ENCODE assay signal across 1 cellular context in the genomic region with DNA sequence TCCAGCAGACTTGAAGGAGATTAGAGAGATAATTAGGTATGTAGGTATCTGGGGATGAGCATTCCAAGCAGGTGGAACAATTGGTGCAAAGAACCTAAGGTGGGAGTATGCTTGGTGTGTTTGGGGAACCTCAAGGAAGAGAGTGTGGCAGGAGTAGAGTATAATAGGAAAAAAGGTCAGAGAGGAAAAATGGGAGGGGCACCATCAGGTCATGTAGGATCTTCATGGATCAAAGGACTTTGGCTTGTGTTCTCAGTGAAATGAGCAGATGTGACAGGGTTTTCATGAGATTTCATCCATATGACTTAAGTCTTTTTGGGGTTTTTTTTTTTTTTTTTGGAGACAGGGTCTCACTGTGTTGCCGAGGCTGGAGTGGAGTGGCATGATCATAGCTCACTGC.
TF ChIP-seq lines count a peak whose summit lies in the region.

No MANE protein-coding gene starts in this region.

TF ChIP-seq in K562, 482 proteins besides CTCF, POLR2A, EP300 and RAD21:
- TF ChIP-seq, protein P1, sequence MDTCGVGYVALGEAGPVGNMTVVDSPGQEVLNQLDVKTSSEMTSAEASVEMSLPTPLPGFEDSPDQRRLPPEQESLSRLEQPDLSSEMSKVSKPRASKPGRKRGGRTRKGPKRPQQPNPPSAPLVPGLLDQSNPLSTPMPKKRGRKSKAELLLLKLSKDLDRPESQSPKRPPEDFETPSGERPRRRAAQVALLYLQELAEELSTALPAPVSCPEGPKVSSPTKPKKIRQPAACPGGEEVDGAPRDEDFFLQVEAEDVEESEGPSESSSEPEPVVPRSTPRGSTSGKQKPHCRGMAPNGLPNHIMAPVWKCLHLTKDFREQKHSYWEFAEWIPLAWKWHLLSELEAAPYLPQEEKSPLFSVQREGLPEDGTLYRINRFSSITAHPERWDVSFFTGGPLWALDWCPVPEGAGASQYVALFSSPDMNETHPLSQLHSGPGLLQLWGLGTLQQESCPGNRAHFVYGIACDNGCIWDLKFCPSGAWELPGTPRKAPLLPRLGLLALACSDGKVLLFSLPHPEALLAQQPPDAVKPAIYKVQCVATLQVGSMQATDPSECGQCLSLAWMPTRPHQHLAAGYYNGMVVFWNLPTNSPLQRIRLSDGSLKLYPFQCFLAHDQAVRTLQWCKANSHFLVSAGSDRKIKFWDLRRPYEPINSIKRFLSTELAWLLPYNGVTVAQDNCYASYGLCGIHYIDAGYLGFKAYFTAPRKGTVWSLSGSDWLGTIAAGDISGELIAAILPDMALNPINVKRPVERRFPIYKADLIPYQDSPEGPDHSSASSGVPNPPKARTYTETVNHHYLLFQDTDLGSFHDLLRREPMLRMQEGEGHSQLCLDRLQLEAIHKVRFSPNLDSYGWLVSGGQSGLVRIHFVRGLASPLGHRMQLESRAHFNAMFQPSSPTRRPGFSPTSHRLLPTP (IDR thresholded peaks at IDR 0.05; ENCODE audit: borderline replicate concordance, extremely low read depth, insufficient read length): no peak
- TF ChIP-seq, protein P2, sequence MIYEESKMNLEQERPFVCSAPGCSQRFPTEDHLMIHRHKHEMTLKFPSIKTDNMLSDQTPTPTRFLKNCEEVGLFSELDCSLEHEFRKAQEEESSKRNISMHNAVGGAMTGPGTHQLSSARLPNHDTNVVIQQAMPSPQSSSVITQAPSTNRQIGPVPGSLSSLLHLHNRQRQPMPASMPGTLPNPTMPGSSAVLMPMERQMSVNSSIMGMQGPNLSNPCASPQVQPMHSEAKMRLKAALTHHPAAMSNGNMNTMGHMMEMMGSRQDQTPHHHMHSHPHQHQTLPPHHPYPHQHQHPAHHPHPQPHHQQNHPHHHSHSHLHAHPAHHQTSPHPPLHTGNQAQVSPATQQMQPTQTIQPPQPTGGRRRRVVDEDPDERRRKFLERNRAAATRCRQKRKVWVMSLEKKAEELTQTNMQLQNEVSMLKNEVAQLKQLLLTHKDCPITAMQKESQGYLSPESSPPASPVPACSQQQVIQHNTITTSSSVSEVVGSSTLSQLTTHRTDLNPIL (CRISPR knock-in tag; IDR thresholded peaks at IDR 0.05): no peak
- TF ChIP-seq ETV5 (CRISPR knock-in tag; IDR thresholded peaks at IDR 0.05; ENCODE audit: low read depth): no peak
- no peak for TF ChIP-seq ZNF274 (IDR thresholded peaks at IDR 0.05; ENCODE audit: borderline replicate concordance, low read depth, low read length)
- no peak for TF ChIP-seq TGIF2 (CRISPR knock-in tag; IDR thresholded peaks at IDR 0.05)
- no peak for TF ChIP-seq ZNF586 (CRISPR knock-in tag; conservative IDR thresholded peaks at IDR 0.05)
- TF ChIP-seq, protein P3, sequence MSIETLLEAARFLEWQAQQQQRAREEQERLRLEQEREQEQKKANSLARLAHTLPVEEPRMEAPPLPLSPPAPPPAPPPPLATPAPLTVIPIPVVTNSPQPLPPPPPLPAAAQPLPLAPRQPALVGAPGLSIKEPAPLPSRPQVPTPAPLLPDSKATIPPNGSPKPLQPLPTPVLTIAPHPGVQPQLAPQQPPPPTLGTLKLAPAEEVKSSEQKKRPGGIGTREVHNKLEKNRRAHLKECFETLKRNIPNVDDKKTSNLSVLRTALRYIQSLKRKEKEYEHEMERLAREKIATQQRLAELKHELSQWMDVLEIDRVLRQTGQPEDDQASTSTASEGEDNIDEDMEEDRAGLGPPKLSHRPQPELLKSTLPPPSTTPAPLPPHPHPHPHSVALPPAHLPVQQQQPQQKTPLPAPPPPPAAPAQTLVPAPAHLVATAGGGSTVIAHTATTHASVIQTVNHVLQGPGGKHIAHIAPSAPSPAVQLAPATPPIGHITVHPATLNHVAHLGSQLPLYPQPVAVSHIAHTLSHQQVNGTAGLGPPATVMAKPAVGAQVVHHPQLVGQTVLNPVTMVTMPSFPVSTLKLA (conservative IDR thresholded peaks at IDR 0.05): no peak
- TF ChIP-seq POLR3A (IDR thresholded peaks at IDR 0.05; ENCODE audit: borderline replicate concordance, extremely low read depth, insufficient read depth, insufficient read length): no peak
- no peak for TF ChIP-seq BRF1 (IDR thresholded peaks at IDR 0.05; ENCODE audit: borderline replicate concordance, extremely low read depth, insufficient read length)
- TF ChIP-seq ZNF431 (CRISPR knock-in tag; IDR thresholded peaks at IDR 0.05): no peak
- no peak for TF ChIP-seq TEAD4 (IDR thresholded peaks at IDR 0.05; ENCODE audit: low read length)
- no peak for TF ChIP-seq TEAD4 (CRISPR knock-in tag; IDR thresholded peaks at IDR 0.05; ENCODE audit: borderline replicate concordance)
- TF ChIP-seq PYGO2 (tag; IDR thresholded peaks at IDR 0.05): no peak
- TF ChIP-seq, protein P4, sequence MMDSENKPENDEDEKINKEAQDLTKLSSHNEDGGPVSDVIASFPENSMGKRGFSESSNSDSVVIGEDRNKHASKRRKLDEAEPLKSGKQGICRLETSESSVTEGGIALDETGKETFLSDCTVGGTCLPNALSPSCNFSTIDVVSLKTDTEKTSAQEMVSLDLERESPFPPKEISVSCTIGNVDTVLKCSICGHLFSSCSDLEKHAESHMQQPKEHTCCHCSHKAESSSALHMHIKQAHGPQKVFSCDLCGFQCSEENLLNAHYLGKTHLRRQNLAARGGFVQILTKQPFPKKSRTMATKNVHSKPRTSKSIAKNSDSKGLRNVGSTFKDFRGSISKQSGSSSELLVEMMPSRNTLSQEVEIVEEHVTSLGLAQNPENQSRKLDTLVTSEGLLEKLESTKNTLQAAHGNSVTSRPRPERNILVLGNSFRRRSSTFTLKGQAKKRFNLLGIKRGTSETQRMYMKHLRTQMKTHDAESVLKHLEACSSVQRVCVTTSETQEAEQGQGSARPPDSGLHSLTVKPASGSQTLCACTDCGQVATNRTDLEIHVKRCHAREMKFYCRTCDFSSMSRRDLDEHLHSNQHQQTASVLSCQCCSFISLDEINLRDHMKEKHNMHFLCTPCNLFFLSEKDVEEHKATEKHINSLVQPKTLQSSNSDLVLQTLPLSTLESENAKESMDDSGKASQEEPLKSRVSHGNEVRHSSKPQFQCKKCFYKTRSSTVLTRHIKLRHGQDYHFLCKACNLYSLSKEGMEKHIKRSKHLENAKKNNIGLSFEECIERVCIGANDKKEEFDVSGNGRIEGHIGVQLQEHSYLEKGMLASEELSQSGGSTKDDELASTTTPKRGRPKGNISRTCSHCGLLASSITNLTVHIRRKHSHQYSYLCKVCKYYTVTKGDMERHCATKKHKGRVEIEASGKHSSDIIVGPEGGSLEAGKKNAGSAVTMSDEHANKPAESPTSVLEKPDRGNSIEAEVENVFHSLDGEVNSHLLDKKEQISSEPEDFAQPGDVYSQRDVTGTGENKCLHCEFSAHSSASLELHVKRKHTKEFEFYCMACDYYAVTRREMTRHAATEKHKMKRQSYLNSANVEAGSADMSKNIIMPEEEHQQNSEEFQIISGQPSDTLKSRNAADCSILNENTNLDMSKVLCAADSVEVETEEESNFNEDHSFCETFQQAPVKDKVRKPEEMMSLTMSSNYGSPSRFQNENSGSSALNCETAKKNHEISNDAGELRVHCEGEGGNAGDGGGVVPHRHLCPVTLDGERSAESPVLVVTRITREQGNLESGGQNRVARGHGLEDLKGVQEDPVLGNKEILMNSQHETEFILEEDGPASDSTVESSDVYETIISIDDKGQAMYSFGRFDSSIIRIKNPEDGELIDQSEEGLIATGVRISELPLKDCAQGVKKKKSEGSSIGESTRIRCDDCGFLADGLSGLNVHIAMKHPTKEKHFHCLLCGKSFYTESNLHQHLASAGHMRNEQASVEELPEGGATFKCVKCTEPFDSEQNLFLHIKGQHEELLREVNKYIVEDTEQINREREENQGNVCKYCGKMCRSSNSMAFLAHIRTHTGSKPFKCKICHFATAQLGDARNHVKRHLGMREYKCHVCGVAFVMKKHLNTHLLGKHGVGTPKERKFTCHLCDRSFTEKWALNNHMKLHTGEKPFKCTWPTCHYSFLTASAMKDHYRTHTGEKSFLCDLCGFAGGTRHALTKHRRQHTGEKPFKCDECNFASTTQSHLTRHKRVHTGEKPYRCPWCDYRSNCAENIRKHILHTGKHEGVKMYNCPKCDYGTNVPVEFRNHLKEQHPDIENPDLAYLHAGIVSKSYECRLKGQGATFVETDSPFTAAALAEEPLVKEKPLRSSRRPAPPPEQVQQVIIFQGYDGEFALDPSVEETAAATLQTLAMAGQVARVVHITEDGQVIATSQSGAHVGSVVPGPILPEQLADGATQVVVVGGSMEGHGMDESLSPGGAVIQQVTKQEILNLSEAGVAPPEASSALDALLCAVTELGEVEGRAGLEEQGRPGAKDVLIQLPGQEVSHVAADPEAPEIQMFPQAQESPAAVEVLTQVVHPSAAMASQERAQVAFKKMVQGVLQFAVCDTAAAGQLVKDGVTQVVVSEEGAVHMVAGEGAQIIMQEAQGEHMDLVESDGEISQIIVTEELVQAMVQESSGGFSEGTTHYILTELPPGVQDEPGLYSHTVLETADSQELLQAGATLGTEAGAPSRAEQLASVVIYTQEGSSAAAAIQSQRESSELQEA (IDR thresholded peaks at IDR 0.05; ENCODE audit: low read depth): no peak
- TF ChIP-seq, protein P5, sequence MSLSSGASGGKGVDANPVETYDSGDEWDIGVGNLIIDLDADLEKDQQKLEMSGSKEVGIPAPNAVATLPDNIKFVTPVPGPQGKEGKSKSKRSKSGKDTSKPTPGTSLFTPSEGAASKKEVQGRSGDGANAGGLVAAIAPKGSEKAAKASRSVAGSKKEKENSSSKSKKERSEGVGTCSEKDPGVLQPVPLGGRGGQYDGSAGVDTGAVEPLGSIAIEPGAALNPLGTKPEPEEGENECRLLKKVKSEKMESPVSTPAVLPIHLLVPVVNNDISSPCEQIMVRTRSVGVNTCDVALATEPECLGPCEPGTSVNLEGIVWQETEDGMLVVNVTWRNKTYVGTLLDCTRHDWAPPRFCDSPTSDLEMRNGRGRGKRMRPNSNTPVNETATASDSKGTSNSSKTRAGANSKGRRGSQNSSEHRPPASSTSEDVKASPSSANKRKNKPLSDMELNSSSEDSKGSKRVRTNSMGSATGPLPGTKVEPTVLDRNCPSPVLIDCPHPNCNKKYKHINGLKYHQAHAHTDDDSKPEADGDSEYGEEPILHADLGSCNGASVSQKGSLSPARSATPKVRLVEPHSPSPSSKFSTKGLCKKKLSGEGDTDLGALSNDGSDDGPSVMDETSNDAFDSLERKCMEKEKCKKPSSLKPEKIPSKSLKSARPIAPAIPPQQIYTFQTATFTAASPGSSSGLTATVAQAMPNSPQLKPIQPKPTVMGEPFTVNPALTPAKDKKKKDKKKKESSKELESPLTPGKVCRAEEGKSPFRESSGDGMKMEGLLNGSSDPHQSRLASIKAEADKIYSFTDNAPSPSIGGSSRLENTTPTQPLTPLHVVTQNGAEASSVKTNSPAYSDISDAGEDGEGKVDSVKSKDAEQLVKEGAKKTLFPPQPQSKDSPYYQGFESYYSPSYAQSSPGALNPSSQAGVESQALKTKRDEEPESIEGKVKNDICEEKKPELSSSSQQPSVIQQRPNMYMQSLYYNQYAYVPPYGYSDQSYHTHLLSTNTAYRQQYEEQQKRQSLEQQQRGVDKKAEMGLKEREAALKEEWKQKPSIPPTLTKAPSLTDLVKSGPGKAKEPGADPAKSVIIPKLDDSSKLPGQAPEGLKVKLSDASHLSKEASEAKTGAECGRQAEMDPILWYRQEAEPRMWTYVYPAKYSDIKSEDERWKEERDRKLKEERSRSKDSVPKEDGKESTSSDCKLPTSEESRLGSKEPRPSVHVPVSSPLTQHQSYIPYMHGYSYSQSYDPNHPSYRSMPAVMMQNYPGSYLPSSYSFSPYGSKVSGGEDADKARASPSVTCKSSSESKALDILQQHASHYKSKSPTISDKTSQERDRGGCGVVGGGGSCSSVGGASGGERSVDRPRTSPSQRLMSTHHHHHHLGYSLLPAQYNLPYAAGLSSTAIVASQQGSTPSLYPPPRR (CRISPR knock-in tag; IDR thresholded peaks at IDR 0.05; ENCODE audit: borderline replicate concordance): no peak
- TF ChIP-seq ZKSCAN3 (CRISPR knock-in tag; IDR thresholded peaks at IDR 0.05): no peak
- TF ChIP-seq RCOR1 (IDR thresholded peaks at IDR 0.05; ENCODE audit: borderline replicate concordance in 1 of 2, low read depth in 2 of 2, low read length in 2 of 2): no peak
